9 cellular contexts compared by ENCODE assay signal in genomic region chr5:154811653-154812465, GRCh38. TPM values are rescaled to one million over a fixed set of nuclear protein-coding genes. Genes with fewer than 3 reads are reported as not detected.
DNase-seq lines count a peak whose midpoint lies in the region; ATAC-seq lines count a peak whose summit lies in the region.
"Had no signal": no experiment of that assay in that cellular context is flagged by ENCODE, and none has a peak within 500 bp of the region (broad histone marks: within the 10 kb centered on the region; RNA-seq: fewer than 3 reads in every experiment).

No MANE protein-coding gene starts in this region.

- DNase-seq in Caki2 (ENCODE audit: low read depth) (peak; percentile 45), NCI-H2029 (lab: John Stamatoyannopoulos, UW) (peak; percentile 36), cerebellar cortex (ENCODE audit: low spot score) (peak; percentile 63), left kidney (ENCODE audit: low read depth, low spot score) (peak; percentile 79)
- DNase-seq in activated CD4-positive, CD25-positive, alpha-beta regulatory T cell treated with anti-CD3 and anti-CD28 coated beads, Interleukin-2, amount 50 U/mL, for 16 hours (ENCODE audit: low read depth, low spot score) = peak; percentile 14
- DNase-seq in stimulated activated CD4-positive, alpha-beta T cell treated with anti-CD3 and anti-CD28 coated beads, TNF-alpha, amount 100 ng/mL, for 1 hour (ENCODE audit: low read depth in 3 of 3, low spot score in 1 of 3) = peak; percentile 19 to 39 (median 35)

- in situ Hi-C loops in Caki2 (cut with HindIII; ENCODE audit: low pct_unique_long_range_greater_than_20kb, low sequenced_read_pairs) = no loop called here

- ATAC-seq in GM21619 (IDR thresholded peaks at IDR 0.05; ENCODE audit: unreplicated experiment) (peak; percentile 66), HG02840 (IDR thresholded peaks at IDR 0.05; ENCODE audit: low FRiP score, unreplicated experiment) (no peak)

RNA-seq across cellular contexts. Expression of gene FAXDC2, which starts 38.5 kb away (rescaled TPM):
- total RNA-seq in Caki2 (2014; rRNA removed; shearing (Covaris generic); ENCODE audit: low replicate concordance) = 0.26 and 4.2 TPM in 2 replicates
- total RNA-seq: activated CD8-positive, alpha-beta memory T cell treated with anti-CD3 and anti-CD28 coated beads for 36 hours had no signal

RNA-seq across cellular contexts. Expression of gene CNOT8, which starts 46.6 kb away (rescaled TPM):
- total RNA-seq in Caki2 (2014; rRNA removed; shearing (Covaris generic); ENCODE audit: low replicate concordance) = 66.5 and 88.5 TPM in 2 replicates

RNA-seq across cellular contexts. Expression of gene LARP1, which starts 56.7 kb away (rescaled TPM):
- 18.0 and 18.4 TPM in 2 replicates for total RNA-seq in Caki2 (2014; rRNA removed; shearing (Covaris generic); ENCODE audit: low replicate concordance)

Comparison
In these comparisons a context has a peak if more than half of its experiments do, and no peak if none do; other contexts are left out.
1. DNase-seq: peak in every context shown above with its lines; median percentile 79 in left kidney; 63 in cerebellar cortex; 45 in Caki2; 36 in NCI-H2029; 35 in stimulated activated CD4-positive, alpha-beta T cell treated with anti-CD3 and anti-CD28 coated beads, TNF-alpha, amount 100 ng/mL, for 1 hour; 14 in activated CD4-positive, CD25-positive, alpha-beta regulatory T cell treated with anti-CD3 and anti-CD28 coated beads, Interleukin-2, amount 50 U/mL, for 16 hours.